Comparison of ENCODE assay signal across 35 cellular contexts in genomic region chr11:116482716-116483115, GRCh38.
"Had no signal": no experiment of that assay in that cellular context is flagged by ENCODE, and none has a peak within 500 bp of the region (broad histone marks: within the 10 kb centered on the region; RNA-seq: fewer than 3 reads in every experiment).

No MANE protein-coding gene starts in this region.

- H3K4me3 ChIP-seq: adrenal gland, body of pancreas, breast epithelium had no signal

- FAIRE-seq: astrocyte, TTC549 had no signal

- H3K27me3 ChIP-seq: body of pancreas, brain microvascular endothelial cell had no signal

- H3K4me1 ChIP-seq: adrenal gland, body of pancreas, breast epithelium had no signal

- H3K9me3 ChIP-seq: adrenal gland, body of pancreas, breast epithelium had no signal

- H3K27ac ChIP-seq: adrenal gland, body of pancreas, brain microvascular endothelial cell, breast epithelium, VCaP had no signal

- ATAC-seq: activated CD4-positive, alpha-beta T cell treated with anti-CD3 and anti-CD28 coated beads for 36 hours; activated CD4-positive, CD25-positive, alpha-beta regulatory T cell treated with anti-CD3 and anti-CD28 coated beads, Interleukin-2, amount 50 U/mL, for 24 hours; activated CD8-positive, alpha-beta T cell treated with anti-CD3 and anti-CD28 coated beads for 36 hours; activated naive CD4-positive, alpha-beta T cell treated with anti-CD3 and anti-CD28 coated beads, Interleukin-2, amount 50 U/mL, for 72 hours; activated T-cell treated with anti-CD3 and anti-CD28 coated beads, Interleukin-2, amount 50 U/mL, for 4 hours; activated T-cell treated with anti-CD3 and anti-CD28 coated beads, Interleukin-2, amount 50 U/mL, for 72 hours; activated T-helper 17 cell treated with anti-CD3 and anti-CD28 coated beads, Interleukin-2, amount 50 U/mL, for 72 hours; body of pancreas; WTC11 had no signal

- DNase-seq: activated CD4-positive, alpha-beta T cell treated with anti-CD3 and anti-CD28 coated beads for 1 hour; activated CD4-positive, alpha-beta T cell treated with anti-CD3 and anti-CD28 coated beads for 36 hours; activated CD4-positive, alpha-beta T cell treated with anti-CD3 and anti-CD28 coated beads for 48 hours; activated CD4-positive, alpha-beta T cell treated with anti-CD3 and anti-CD28 coated beads, Interleukin-2, amount 10 ng/mL, durations not matched to agents 7 days and 5 days; activated CD4-positive, alpha-beta T cell treated with anti-CD3 and anti-CD28 coated beads, Interleukin-2, amount 50 U/mL, for 48 hours; activated CD4-positive, CD25-positive, alpha-beta regulatory T cell; activated CD8-positive, alpha-beta memory T cell treated with anti-CD3 and anti-CD28 coated beads, Interleukin-2, amount 50 U/mL, for 4 hours; activated CD8-positive, alpha-beta T cell treated with anti-CD3 and anti-CD28 coated beads for 36 hours; activated effector memory CD4-positive, alpha-beta T cell treated with anti-CD3 and anti-CD28 coated beads, Interleukin-2, amount 50 U/mL, for 16 hours; activated gamma-delta T cell treated with Interleukin-2 at 50 U/mL for 16 hours; activated naive CD4-positive, alpha-beta T cell; activated naive CD4-positive, alpha-beta T cell treated with anti-CD3 and anti-CD28 coated beads for 36 hours; activated naive CD4-positive, alpha-beta T cell treated with anti-CD3 and anti-CD28 coated beads, Interleukin-2, amount 50 U/mL, for 16 hours; activated naive CD8-positive, alpha-beta T cell treated with anti-CD3 and anti-CD28 coated beads for 36 hours; activated T-cell treated with anti-CD3 and anti-CD28 coated beads for 4 hours; activated T-cell treated with anti-CD3 and anti-CD28 coated beads, Interleukin-2, amount 50 U/mL, for 1 hour; activated T-cell treated with anti-CD3 and anti-CD28 coated beads, Interleukin-2, amount 50 U/mL, for 4 hours; activated T-cell treated with anti-CD3 and anti-CD28 coated beads, Interleukin-2, amount 50 U/mL, for 72 hours; adrenal gland; amniotic stem cell; aorta; body of pancreas; brain microvascular endothelial cell; central memory CD4-positive, alpha-beta T cell; T-helper 1 cell; T-helper 2 cell; T-helper 9 cell had no signal

- H3K36me3 ChIP-seq: adrenal gland, brain microvascular endothelial cell, breast epithelium had no signal
